ENCODE assay signal across 1 cellular context in the genomic region with DNA sequence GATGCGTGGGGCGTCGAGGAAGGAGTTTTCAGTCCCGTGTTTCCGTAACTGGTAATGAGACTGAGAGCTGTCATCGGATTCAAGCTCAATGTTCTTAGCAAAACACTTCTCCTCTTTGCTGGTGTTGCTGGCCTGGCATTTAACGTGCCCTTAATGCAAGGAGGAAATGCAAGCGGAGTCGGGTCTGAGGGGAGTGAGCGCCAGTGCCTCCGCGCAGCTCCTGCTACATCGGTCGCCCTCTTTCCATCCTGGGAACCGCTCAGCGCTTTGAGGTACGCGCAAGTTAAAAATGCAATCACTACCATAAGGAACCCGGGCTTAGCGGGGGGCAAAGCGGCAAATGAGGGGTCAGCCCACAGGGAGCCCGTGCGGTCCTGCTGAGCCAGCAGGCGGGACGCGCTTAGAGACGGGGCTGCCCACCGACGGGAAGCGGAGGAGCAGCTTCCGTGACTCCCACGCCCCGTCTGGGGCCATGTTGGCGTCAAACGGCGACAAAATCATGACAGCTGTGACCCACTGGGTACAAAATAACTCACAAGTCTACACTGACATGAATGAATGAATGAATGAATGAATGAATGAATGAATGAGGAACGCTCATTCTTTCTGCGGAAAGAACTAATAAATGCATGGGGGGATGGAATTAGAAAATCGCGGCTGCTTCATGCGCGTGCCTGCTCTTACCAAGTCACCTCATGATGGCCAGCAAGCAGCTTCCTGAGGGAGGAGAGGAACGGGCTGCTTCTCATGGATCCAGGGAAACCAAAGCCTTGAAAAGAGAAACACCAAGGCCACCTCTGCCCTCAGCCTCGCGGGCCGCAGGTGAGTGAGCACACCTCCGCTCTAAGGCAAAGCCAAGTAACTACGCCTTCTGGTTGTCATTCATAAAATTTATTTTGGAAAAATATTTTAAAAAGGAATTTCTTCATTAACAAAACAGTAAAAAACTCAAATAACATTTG.
TF ChIP-seq lines count a peak whose summit lies in the region.

No MANE protein-coding gene starts in this region.

TF ChIP-seq in WTC11, 78 proteins besides CTCF, POLR2A, EP300 and RAD21 (continued from another document):
- TF ChIP-seq, protein P1, sequence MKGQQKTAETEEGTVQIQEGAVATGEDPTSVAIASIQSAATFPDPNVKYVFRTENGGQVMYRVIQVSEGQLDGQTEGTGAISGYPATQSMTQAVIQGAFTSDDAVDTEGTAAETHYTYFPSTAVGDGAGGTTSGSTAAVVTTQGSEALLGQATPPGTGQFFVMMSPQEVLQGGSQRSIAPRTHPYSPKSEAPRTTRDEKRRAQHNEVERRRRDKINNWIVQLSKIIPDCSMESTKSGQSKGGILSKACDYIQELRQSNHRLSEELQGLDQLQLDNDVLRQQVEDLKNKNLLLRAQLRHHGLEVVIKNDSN (CRISPR knock-in tag; IDR thresholded peaks at IDR 0.05): no peak
- TF ChIP-seq, protein P2, sequence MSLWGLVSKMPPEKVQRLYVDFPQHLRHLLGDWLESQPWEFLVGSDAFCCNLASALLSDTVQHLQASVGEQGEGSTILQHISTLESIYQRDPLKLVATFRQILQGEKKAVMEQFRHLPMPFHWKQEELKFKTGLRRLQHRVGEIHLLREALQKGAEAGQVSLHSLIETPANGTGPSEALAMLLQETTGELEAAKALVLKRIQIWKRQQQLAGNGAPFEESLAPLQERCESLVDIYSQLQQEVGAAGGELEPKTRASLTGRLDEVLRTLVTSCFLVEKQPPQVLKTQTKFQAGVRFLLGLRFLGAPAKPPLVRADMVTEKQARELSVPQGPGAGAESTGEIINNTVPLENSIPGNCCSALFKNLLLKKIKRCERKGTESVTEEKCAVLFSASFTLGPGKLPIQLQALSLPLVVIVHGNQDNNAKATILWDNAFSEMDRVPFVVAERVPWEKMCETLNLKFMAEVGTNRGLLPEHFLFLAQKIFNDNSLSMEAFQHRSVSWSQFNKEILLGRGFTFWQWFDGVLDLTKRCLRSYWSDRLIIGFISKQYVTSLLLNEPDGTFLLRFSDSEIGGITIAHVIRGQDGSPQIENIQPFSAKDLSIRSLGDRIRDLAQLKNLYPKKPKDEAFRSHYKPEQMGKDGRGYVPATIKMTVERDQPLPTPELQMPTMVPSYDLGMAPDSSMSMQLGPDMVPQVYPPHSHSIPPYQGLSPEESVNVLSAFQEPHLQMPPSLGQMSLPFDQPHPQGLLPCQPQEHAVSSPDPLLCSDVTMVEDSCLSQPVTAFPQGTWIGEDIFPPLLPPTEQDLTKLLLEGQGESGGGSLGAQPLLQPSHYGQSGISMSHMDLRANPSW (CRISPR knock-in tag; conservative IDR thresholded peaks at IDR 0.05; ENCODE audit: low read depth): no peak
- TF ChIP-seq EMX1 (CRISPR knock-in tag; IDR thresholded peaks at IDR 0.05): no peak
